3 cellular contexts compared by ENCODE assay signal in genomic region chr15:84360902-84361301, GRCh38.
DNase-seq lines count a peak whose midpoint lies in the region; ATAC-seq, FAIRE-seq and TF ChIP-seq lines count a peak whose summit lies in the region.
"Not testable (repeated sequence)": the region's sequence is repeated elsewhere in the genome, so short reads cannot be mapped to it uniquely, and the experiment has no call there.

No MANE protein-coding gene starts in this region.

- not testable (repeated sequence) for H3K9ac ChIP-seq in K562 (ENCODE audit: insufficient read depth in 1 of 2, low read depth in 2 of 2, low read length in 2 of 2)

- H3K4me2 ChIP-seq in K562 (ENCODE audit: insufficient read depth, low read length), result not testable (repeated sequence)

- H3K36me3 ChIP-seq in K562 (ENCODE audit: control insufficient read depth, insufficient read depth, low read length), result not testable (repeated sequence)

- FAIRE-seq in K562 (lab: Jason Lieb, UNC), result not testable (repeated sequence)

- intact Hi-C loops in K562 (cut with micrococcal nuclease), result not testable (repeated sequence)

- H2AFZ ChIP-seq in K562 (ENCODE audit: low read depth, low read length), result not testable (repeated sequence)

- POLR2A ChIA-PET in K562 (lab: Yijun Ruan, JAX), result not testable (repeated sequence)

- WGBS in K562 (ENCODE audit: insufficient coverage, low coverage, missing lambda C conversion rate), result no CpG with 5 or more reads among the region's 11 CpGs

- not testable (repeated sequence) for DNase-seq in K562 (ENCODE audit: extremely low read depth in 1 of 4, low spot score in 3 of 4)

- not testable (repeated sequence) for H3K27ac ChIP-seq in 22Rv1; C4-2B; K562 (ENCODE audit: extremely low read depth, low read depth, low read length)

- H4K20me1 ChIP-seq in K562 (replicated peaks; ENCODE audit: control insufficient read depth, insufficient read depth, low read length), result not testable (repeated sequence)

- H3K79me2 ChIP-seq in K562 (ENCODE audit: control insufficient read depth, insufficient read depth, low read length), result not testable (repeated sequence)

- not testable (repeated sequence) for H3K4me1 ChIP-seq in K562 (replicated peaks in 1 of 2; ENCODE audit: control insufficient read depth in 2 of 2, insufficient read depth in 2 of 2, low read length in 2 of 2)

- not testable (repeated sequence) for H3K9me3 ChIP-seq in K562 (replicated peaks; ENCODE audit: control insufficient read depth, insufficient read depth, low read depth, low read length)

- TF ChIP-seq POLR2A in K562 (conservative IDR thresholded peaks at IDR 0.05), result not testable (repeated sequence)

- not testable (repeated sequence) for ATAC-seq in K562

- not testable (repeated sequence) for H3K27me3 ChIP-seq in K562 (ENCODE audit: control insufficient read depth in 2 of 2, insufficient read depth in 2 of 2, low read length in 2 of 2)

- not testable (repeated sequence) for H3K9me1 ChIP-seq in K562 (ENCODE audit: control insufficient read depth, insufficient read depth, low read length)

- not testable (repeated sequence) for TF ChIP-seq RAD21 in K562 (CRISPR knock-in tag; conservative IDR thresholded peaks at IDR 0.05 in 1 of 2, IDR thresholded peaks at IDR 0.05 in 1 of 2)

- not testable (repeated sequence) for H3K4me3 ChIP-seq in K562

- in situ Hi-C loops in K562 (cut with MboI), result not testable (repeated sequence)

- TF ChIP-seq CTCF in 22Rv1 (IDR thresholded peaks at IDR 0.05), result peak; percentile 13; the same call in 1 of the 2 replicates
- 0 out of 2 replicates have a peak, but pooled peaks have one; percentile 6 for TF ChIP-seq CTCF in C4-2B (conservative IDR thresholded peaks at IDR 0.05)
- TF ChIP-seq CTCF in K562 (IDR thresholded peaks at IDR 0.05 in 2 of 3, conservative IDR thresholded peaks at IDR 0.05 in 1 of 3; ENCODE audit: insufficient read depth in 2 of 3, low read depth in 1 of 3, low read length in 3 of 3), result not testable (repeated sequence)

- CTCF ChIA-PET in K562 (lab: Yijun Ruan, JAX; ENCODE audit: low intra/inter-chr PET ratio), result not testable (repeated sequence)

- not testable (repeated sequence) for TF ChIP-seq EP300 in K562 (IDR thresholded peaks at IDR 0.05; ENCODE audit: low read length)

- BruUV-seq in K562 (replicated peaks; lab: Mats Ljungman, UMichigan), result not testable (repeated sequence)

TF ChIP-seq in K562, 482 proteins besides CTCF, POLR2A, EP300 and RAD21:
- TF ChIP-seq MGA (IDR thresholded peaks at IDR 0.05), result peak; percentile 32; the same call in 1 of the 2 replicates
- peak; percentile 56 to 62; a peak in 3 of 4 replicates for TF ChIP-seq NRF1 (conservative IDR thresholded peaks at IDR 0.05 in 1 of 2, IDR thresholded peaks at IDR 0.05 in 1 of 2)
